25 cellular contexts compared by ENCODE assay signal in genomic region chr12:57164454-57164853, GRCh38. TPM values are rescaled to one million over a fixed set of nuclear protein-coding genes. Genes with fewer than 3 reads are reported as not detected.
DNase-seq lines count a peak whose midpoint lies in the region; ATAC-seq and TF ChIP-seq lines count a peak whose summit lies in the region.
"Had no signal": no experiment of that assay in that cellular context is flagged by ENCODE, and none has a peak within 500 bp of the region (broad histone marks: within the 10 kb centered on the region; RNA-seq: fewer than 3 reads in every experiment).

No MANE protein-coding gene starts in this region.

- no peaks in the 10 kb centered on the region for H4K20me1 ChIP-seq in HCT116 (ENCODE audit: insufficient read depth)

- H3K4me3 ChIP-seq in HCT116 (replicated peaks in 1 of 2; ENCODE audit: low read depth in 1 of 2, low read length in 2 of 2): no peak overlapping the region
- no peak overlapping the region for H3K4me3 ChIP-seq in vagina
- H3K4me3 ChIP-seq: SJSA1 had no signal

- H3K4me1 ChIP-seq in HCT116 (ENCODE audit: control insufficient read depth in 1 of 2, insufficient read depth in 2 of 2, low read length in 2 of 2) (peaks cover 14 to 31% of the 10 kb centered on the region in 2 experiments), vagina (peaks cover 31% of the 10 kb centered on the region)
- H3K4me1 ChIP-seq: BE2C had no signal

- H3K79me2 ChIP-seq in HCT116 (ENCODE audit: insufficient read depth, low read length): no peaks in the 10 kb centered on the region

- H3K4me1 Mint-ChIP-seq in WTC11: no peaks in the 10 kb centered on the region
- peaks cover 19% of the 10 kb centered on the region for H3K4me1 Mint-ChIP-seq in chondrocyte (ENCODE audit: low read depth)
- H3K4me1 Mint-ChIP-seq: H9 had no signal

- TF ChIP-seq CTCF in HCT116 (IDR thresholded peaks at IDR 0.05 in 2 of 3, conservative IDR thresholded peaks at IDR 0.05 in 1 of 3; ENCODE audit: borderline replicate concordance in 1 of 3, insufficient read depth in 1 of 3, low read depth in 2 of 3, low read length in 2 of 3): no peak
- no peak for TF ChIP-seq CTCF in WTC11 (IDR thresholded peaks at IDR 0.05)
- no peak for TF ChIP-seq CTCF in chondrocyte (IDR thresholded peaks at IDR 0.05)
- no peak for TF ChIP-seq CTCF in vagina (IDR thresholded peaks at IDR 0.05)
- TF ChIP-seq CTCF in GM20000 (IDR thresholded peaks at IDR 0.05; ENCODE audit: extremely low read depth, missing control alignments): no peak

- no peak overlapping the region for H3K4me3 Mint-ChIP-seq in WTC11
- no peak overlapping the region for H3K4me3 Mint-ChIP-seq in chondrocyte (ENCODE audit: unreplicated experiment)
- H3K4me3 Mint-ChIP-seq: CD14-positive monocyte, H9, IgD-negative memory B cell had no signal

- no peaks in the 10 kb centered on the region for H3K27me3 ChIP-seq in HCT116 (ENCODE audit: insufficient read depth, low read length)
- H3K27me3 ChIP-seq in vagina: no peaks in the 10 kb centered on the region
- H3K27me3 ChIP-seq: BE2C, SJSA1 had no signal

- H3K36me3 Mint-ChIP-seq in WTC11 (peaks cover 76% of the 10 kb centered on the region), chondrocyte (ENCODE audit: low read depth) (peaks cover 71% of the 10 kb centered on the region)

- TF ChIP-seq POLR2A in HCT116 (IDR thresholded peaks at IDR 0.05; ENCODE audit: borderline replicate concordance, extremely low read depth, insufficient read depth, insufficient read length) (no peak), vagina (IDR thresholded peaks at IDR 0.05) (no peak)

- POLR2A ChIA-PET in HCT116 (lab: Charles Lee) (interaction anchor here (1.0 kb wide), 1 partner anchor 65 kb away, joined by 3 read pairs; the partner anchor contains the start of gene SHMT2), WTC11 (lab: Charles Lee) (no interaction called here)

- H3K9ac ChIP-seq in HCT116 (ENCODE audit: low read length): no peak overlapping the region

- H3K4me2 ChIP-seq in HCT116 (ENCODE audit: low read length): 0 out of 2 replicates have a peak overlapping the region, but pooled peaks have one; percentile 56

- H3K9me2 ChIP-seq in HCT116 (ENCODE audit: insufficient read depth): no peaks in the 10 kb centered on the region

- H3K27ac ChIP-seq in HCT116 (ENCODE audit: low read depth, low read length) (no peak overlapping the region), vagina (peak overlapping the region; percentile 26)
- H3K27ac ChIP-seq: SJSA1 had no signal

- RAD21 ChIA-PET in HCT116 (lab: Charles Lee; ENCODE audit: low non-redundant PET in 1 of 2, low total read pairs in 2 of 2, uncharacterized antibody in 2 of 2, unreplicated experiment in 2 of 2): no interaction called here

- BruUV-seq in HCT116 (replicated peaks; lab: Mats Ljungman, UMichigan): no TSS peak

- no peak overlapping the region for H2AFZ ChIP-seq in HCT116 (ENCODE audit: low read depth, low read length, poor library complexity, severe bottlenecking)

- H3K36me3 ChIP-seq in HCT116 (ENCODE audit: control insufficient read depth in 1 of 2, insufficient read depth in 2 of 2, low read length in 2 of 2): no peaks in the 10 kb centered on the region
- H3K36me3 ChIP-seq in vagina: peaks cover 5 to 92% of the 10 kb centered on the region in 2 donors
- H3K36me3 ChIP-seq: BE2C had no signal

- CTCF ChIA-PET in HCT116 (lab: Charles Lee) (no interaction called here), WTC11 (lab: Charles Lee) (no interaction called here)

- H3K27ac Mint-ChIP-seq in WTC11: no peak overlapping the region
- H3K27ac Mint-ChIP-seq in chondrocyte (ENCODE audit: unreplicated experiment): peak overlapping the region; percentile 30
- H3K27ac Mint-ChIP-seq: IgD-negative memory B cell had no signal

- no peak for TF ChIP-seq RAD21 in HCT116 (IDR thresholded peaks at IDR 0.05; ENCODE audit: low read depth)

- ATAC-seq in HCT116 (no peak), WTC11 (no peak), left colon (no peak)
- ATAC-seq: PC-3 had no signal

- no peak for DNase-seq in HCT116 (ENCODE audit: low read depth, low spot score)
- no peak for DNase-seq in WTC11 (ENCODE audit: low spot score)
- no peak for DNase-seq in chondrocyte (ENCODE audit: low spot score)
- DNase-seq in vagina (ENCODE audit: extremely low spot score in 2 of 2): no peak
- DNase-seq in GM20000 (ENCODE audit: low spot score): no peak
- DNase-seq in left colon: no peak
- DNase-seq in putamen (ENCODE audit: low spot score): no peak
- DNase-seq: ACHN; DMS153; DND-41; H9; NCI-H1092 treated with DMSO at 0.1 percent for 48 hours; NCI-H1436; NCI-H187; NCI-H2081 treated with DMSO at 0.1 percent for 48 hours; NCI-H2171; NCI-H524; NCI-H82; NK-92 treated with Interleukin-12 subunit alpha and Interleukin-12 subunit beta, amount 100 ng/mL, for 24 hours; PC-3 had no signal

- no peaks in the 10 kb centered on the region for H3K27me3 Mint-ChIP-seq in WTC11 (ENCODE audit: low read depth)
- no peaks in the 10 kb centered on the region for H3K27me3 Mint-ChIP-seq in chondrocyte (ENCODE audit: low read depth)

- H3K9me3 Mint-ChIP-seq in WTC11 (no peaks in the 10 kb centered on the region), chondrocyte (ENCODE audit: low read depth) (no peaks in the 10 kb centered on the region)
- H3K9me3 Mint-ChIP-seq: CD14-positive monocyte, H9, IgD-negative memory B cell had no signal

- intact Hi-C loops in HCT116 (cut with micrococcal nuclease) (no loop called here), vagina (cut with DNase I) (no loop called here), left colon (cut with DNase I, micrococcal nuclease) (no loop called here)

- H3K9me3 ChIP-seq in HCT116 (ENCODE audit: control insufficient read depth in 1 of 2, insufficient read depth in 1 of 2, low read depth in 1 of 2, low read length in 2 of 2): no peaks in the 10 kb centered on the region
- H3K9me3 ChIP-seq in vagina: no peaks in the 10 kb centered on the region
- H3K9me3 ChIP-seq: BE2C, SJSA1 had no signal

TF ChIP-seq in HCT116, 20 proteins besides CTCF, POLR2A, EP300 and RAD21 (continues in another document):
- TF ChIP-seq EZH2 (IDR thresholded peaks at IDR 0.05) (no peak), POLR2AphosphoS5 (IDR thresholded peaks at IDR 0.05; ENCODE audit: low read depth, low read length) (no peak), ZFX (IDR thresholded peaks at IDR 0.05) (no peak), FOSL1 (IDR thresholded peaks at IDR 0.05; ENCODE audit: low read depth) (no peak), CEBPB (IDR thresholded peaks at IDR 0.05; ENCODE audit: low read depth) (no peak), TCF7L2 (IDR thresholded peaks at IDR 0.05; ENCODE audit: borderline replicate concordance, extremely low read depth, insufficient read depth, insufficient read length) (no peak), ELF1 (IDR thresholded peaks at IDR 0.05; ENCODE audit: borderline replicate concordance, low read depth) (no peak), ATF3 (IDR thresholded peaks at IDR 0.05) (no peak), EGR1 (IDR thresholded peaks at IDR 0.05; ENCODE audit: low read depth) (no peak)

TF ChIP-seq in WTC11, 78 proteins besides CTCF, POLR2A, EP300 and RAD21:
- 0 out of 2 replicates have a peak, but pooled peaks have one; percentile 6 for TF ChIP-seq GTF2I (CRISPR knock-in tag; conservative IDR thresholded peaks at IDR 0.05)
- TF ChIP-seq ARID4B (CRISPR knock-in tag; IDR thresholded peaks at IDR 0.05; ENCODE audit: borderline replicate concordance): no peak
- no peak for TF ChIP-seq NR2C2 (CRISPR knock-in tag; IDR thresholded peaks at IDR 0.05)
- no peak for TF ChIP-seq CREM (CRISPR knock-in tag; IDR thresholded peaks at IDR 0.05)

RNA-seq across cellular contexts. Expression of gene LRP1-AS, which starts 17.0 kb away (rescaled TPM):
- total RNA-seq in HCT116 (2021; ENCODE audit: unreplicated experiment) (not detected), WTC11 (2021) (not detected in 3 replicates), chondrocyte (not detected in 3 replicates), vagina (not detected), left colon (not detected)
- polyA plus RNA-seq in HCT116 (2012): not detected in 2 replicates
- total RNA-seq: H9, PC-3, Right ventricle myocardium superior, SJSA1 had no signal
- polyA plus RNA-seq: IgD-negative memory B cell had no signal

RNA-seq across cellular contexts. Expression of gene LRP1, which starts 36.2 kb away (rescaled TPM):
- total RNA-seq in HCT116 (2021; ENCODE audit: unreplicated experiment) (12.0 TPM), WTC11 (2021) (107 to 120 TPM (median 112 TPM) in 3 replicates), chondrocyte (448 to 583 TPM (median 463 TPM) in 3 replicates), vagina (477 TPM), left colon (100 to 1,000 TPM; 117 to 119 TPM)
- polyA plus RNA-seq in HCT116 (2012): 9.3 and 14.6 TPM in 2 replicates

RNA-seq across cellular contexts. Expression of gene NXPH4, which starts 52.1 kb away (rescaled TPM):
- total RNA-seq in HCT116 (2021; ENCODE audit: unreplicated experiment) (20.0 TPM), WTC11 (2021) (3.7 to 4.9 TPM (median 4.4 TPM) in 3 replicates), chondrocyte (75.4 to 85.4 TPM (median 82.8 TPM) in 3 replicates), vagina (3.2 TPM), left colon (not detected)
- 13.6 and 16.2 TPM in 2 replicates for polyA plus RNA-seq in HCT116 (2012)
- polyA plus RNA-seq: CD14-positive monocyte had no signal

RNA-seq across cellular contexts. Expression of gene STAT6, which starts 53.3 kb away (rescaled TPM):
- total RNA-seq in HCT116 (2021; ENCODE audit: unreplicated experiment): 78.5 TPM
- polyA plus RNA-seq in HCT116 (2012): 53.3 and 55.0 TPM in 2 replicates
- total RNA-seq in WTC11 (2021): 47.0 to 50.0 TPM (median 48.9 TPM) in 3 replicates
- total RNA-seq in chondrocyte: 89.4 to 101 TPM (median 94.2 TPM) in 3 replicates
- 146 TPM for total RNA-seq in vagina
- total RNA-seq in left colon: 100 to 1,000 TPM; 182 to 214 TPM
